Comparison of ENCODE assay signal across 8 cellular contexts in genomic region chr13:42047561-42048322, GRCh38. TPM values are rescaled to one million over a fixed set of nuclear protein-coding genes. Genes with fewer than 3 reads are reported as not detected.
DNase-seq lines count a peak whose midpoint lies in the region; ATAC-seq, FAIRE-seq and TF ChIP-seq lines count a peak whose summit lies in the region.

No MANE protein-coding gene starts in this region.

- H3K9ac ChIP-seq in neuronal stem cell (ENCODE audit: low read depth, low read length, poor library complexity), result peak overlapping the region; percentile 95

- H4K91ac ChIP-seq in neuronal stem cell (ENCODE audit: low read depth, low read length, poor library complexity), result no peak overlapping the region

- H3K27me3 ChIP-seq in ACC112 (ENCODE audit: insufficient read depth, low read length), result no peaks in the 10 kb centered on the region
- H3K27me3 ChIP-seq in neuronal stem cell (ENCODE audit: control insufficient read depth in 3 of 3, insufficient read depth in 3 of 3, low read depth in 1 of 3, low read length in 3 of 3), result no peaks in the 10 kb centered on the region

- no peak overlapping the region for H2BK12ac ChIP-seq in neuronal stem cell (ENCODE audit: low read length)

- ATAC-seq in HG03066 (IDR thresholded peaks at IDR 0.05; ENCODE audit: low read depth, unreplicated experiment), result peak; percentile 37
- no peak for ATAC-seq in GM19463 (IDR thresholded peaks at IDR 0.05; ENCODE audit: unreplicated experiment)

- H2BK120ac ChIP-seq in neuronal stem cell (ENCODE audit: low read depth, low read length), result no peak overlapping the region

- DNase-seq in GM13976 (ENCODE audit: low spot score) (peak; percentile 78), NCI-H774 (lab: John Stamatoyannopoulos, UW) (peak; percentile 6), frontal cortex (ENCODE audit: low spot score in 2 of 2) (peak; percentile 33 to 40), neuronal stem cell (ENCODE audit: low spot score) (peak; percentile 51)
- peak; percentile 77 for DNase-seq in activated effector memory CD4-positive, alpha-beta T cell treated with anti-CD3 and anti-CD28 coated beads, Interleukin-2, amount 50 U/mL, for 16 hours

- peak overlapping the region; percentile 90 for H2BK5ac ChIP-seq in neuronal stem cell (ENCODE audit: low read length)

- H3K14ac ChIP-seq in neuronal stem cell (ENCODE audit: low read length), result peak overlapping the region; percentile 9

- peak overlapping the region; percentile 73 for H3K23ac ChIP-seq in neuronal stem cell (ENCODE audit: low read depth, low read length, poor library complexity)

- H3K4me1 ChIP-seq in ACC112 (ENCODE audit: control insufficient read depth, insufficient read depth, low read length, unreplicated experiment) (peaks cover 17% of the 10 kb centered on the region), neuronal stem cell (ENCODE audit: control insufficient read depth in 2 of 2, insufficient read depth in 1 of 2, low read depth in 1 of 2, low read length in 2 of 2) (peaks cover 1 to 8% of the 10 kb centered on the region in 2 donors)

- H3K4ac ChIP-seq in neuronal stem cell (ENCODE audit: low read length), result peak overlapping the region; percentile 76

- WGBS in neuronal stem cell (ENCODE audit: extremely low coverage in 2 of 2, insufficient read length in 2 of 2, insufficient replicate concordance in 1 of 2), 2 donors, result no CpG with 5 or more reads among the region's 50 CpGs

- H3K36me3 ChIP-seq in ACC112 (ENCODE audit: insufficient read depth, low read length) (no peaks in the 10 kb centered on the region), neuronal stem cell (replicated peaks in 1 of 2; ENCODE audit: control insufficient read depth in 2 of 2, insufficient read depth in 2 of 2, low read length in 2 of 2) (peaks cover 0 to 4% of the 10 kb centered on the region in 2 donors)

- H3K4me2 ChIP-seq in neuronal stem cell (ENCODE audit: insufficient read depth, low read length, poor library complexity, severe bottlenecking), result peak overlapping the region; percentile 93

- TF ChIP-seq CTCF in GM13976 (IDR thresholded peaks at IDR 0.05; ENCODE audit: borderline replicate concordance, control extremely low read depth, extremely low read depth, insufficient read depth, missing control alignments), result no peak

- peak overlapping the region; percentile 68 for H3K27ac ChIP-seq in ACC112 (ENCODE audit: low read depth, low read length)
- peak overlapping the region; percentile 93 for H3K27ac ChIP-seq in neuronal stem cell (replicated peaks; ENCODE audit: low read length)

- FAIRE-seq in frontal cortex (lab: Jason Lieb, UNC), result no peak

- H4K8ac ChIP-seq in neuronal stem cell (ENCODE audit: low read depth, low read length), result peak overlapping the region; percentile 17

- H3K9me3 ChIP-seq in neuronal stem cell (replicated peaks in 1 of 2; ENCODE audit: control insufficient read depth in 2 of 2, insufficient read depth in 1 of 2, low read depth in 1 of 2, low read length in 2 of 2), result no peaks in the 10 kb centered on the region

- H3K4me3 ChIP-seq in ACC112 (ENCODE audit: low read depth, low read length) (peak overlapping the region; percentile 84), neuronal stem cell (ENCODE audit: low read length in 2 of 2) (peak overlapping the region; percentile 73 to 91)

- H2AFZ ChIP-seq in ACC112 (ENCODE audit: low read length, unreplicated experiment) (peak overlapping the region; percentile 58), neuronal stem cell (ENCODE audit: low read length) (peak overlapping the region; percentile 97)

- H3K18ac ChIP-seq in neuronal stem cell (ENCODE audit: low read length), result peak overlapping the region; percentile 97

- peaks cover 45% of the 10 kb centered on the region for H3K79me2 ChIP-seq in ACC112 (ENCODE audit: control insufficient read depth, insufficient read depth, low read length, unreplicated experiment)

- no peak overlapping the region for H2BK15ac ChIP-seq in neuronal stem cell (ENCODE audit: low read length)

- peak overlapping the region; percentile 70 for H2AK5ac ChIP-seq in neuronal stem cell (ENCODE audit: low read depth, low read length)

- H3K79me1 ChIP-seq in neuronal stem cell (ENCODE audit: low read depth, low read length), result peaks cover 4% of the 10 kb centered on the region

- in situ Hi-C loops in GM13976 (cut with MboI; ENCODE audit: low sequenced_read_pairs, unreplicated experiment), result no loop called here

RNA-seq across cellular contexts. Expression of gene DGKH, which starts 0.7 kb away (rescaled TPM):
- 15.5 TPM for total RNA-seq in frontal cortex
- polyA plus RNA-seq in neuronal stem cell (2013, experiment 1 of 2), result 2.9 TPM
- 3.1 TPM for polyA plus RNA-seq in neuronal stem cell (2013, experiment 2 of 2)

Comparison
In these comparisons a context has a peak if more than half of its experiments do, and no peak if none do; other contexts are left out.
1. DNase-seq: peak in every context shown above with its lines; median percentile 78 in GM13976; 77 in activated effector memory CD4-positive, alpha-beta T cell treated with anti-CD3 and anti-CD28 coated beads, Interleukin-2, amount 50 U/mL, for 16 hours; 51 in neuronal stem cell; 36 in frontal cortex; 6 in NCI-H774.